ENCODE assay signal across 16 cellular contexts in the genomic region with DNA sequence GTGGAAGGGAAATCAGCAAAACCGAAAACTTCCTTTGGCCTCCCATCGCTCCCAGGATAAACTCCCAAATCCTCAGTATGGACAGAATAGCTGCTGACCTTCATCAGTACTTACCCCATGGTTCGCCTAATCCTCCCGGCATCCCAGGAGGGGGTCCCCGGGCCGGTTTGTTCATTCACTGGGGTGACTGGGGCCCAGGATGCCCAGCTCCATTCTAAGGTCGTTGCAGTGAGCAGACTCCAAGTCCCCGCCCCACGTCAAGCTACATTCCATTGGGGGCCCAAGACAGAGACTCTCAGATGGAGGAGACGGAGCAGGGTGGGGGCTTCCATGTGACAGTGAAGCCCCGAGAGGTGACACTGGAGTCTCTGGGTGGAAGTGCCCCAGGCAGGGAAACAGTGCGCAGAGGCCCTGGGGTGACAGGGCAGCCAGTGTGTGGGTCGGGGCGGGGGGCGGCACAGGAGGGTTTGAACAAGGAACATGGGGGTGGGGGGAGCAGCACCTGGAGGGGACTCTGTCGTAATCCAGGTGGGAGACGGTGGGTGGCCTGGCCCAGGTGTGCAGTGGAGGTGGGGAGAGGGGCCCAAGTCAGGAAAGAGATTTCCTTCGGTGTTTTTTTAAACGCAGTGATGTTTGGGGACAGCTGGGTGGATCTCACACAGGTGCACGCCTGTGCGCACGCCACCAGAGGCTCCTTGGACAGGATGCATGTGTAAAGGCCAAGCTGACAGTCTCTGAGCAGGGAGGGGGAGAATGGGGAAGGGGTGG. TPM values are rescaled to one million over a fixed set of nuclear protein-coding genes. Genes with fewer than 3 reads are reported as not detected.
DNase-seq lines count a peak whose midpoint lies in the region; ATAC-seq and TF ChIP-seq lines count a peak whose summit lies in the region.
"Had no signal": no experiment of that assay in that cellular context is flagged by ENCODE, and none has a peak within 500 bp of the region (broad histone marks: within the 10 kb centered on the region; RNA-seq: fewer than 3 reads in every experiment).

No MANE protein-coding gene starts in this region.

- H3K9me3 ChIP-seq in CD8-positive, alpha-beta memory T cell (ENCODE audit: low read length): no peaks in the 10 kb centered on the region
- H3K9me3 ChIP-seq in KOPT-K1 (ENCODE audit: insufficient read depth, low read length, poor library complexity, severe bottlenecking) (no peaks in the 10 kb centered on the region), neural progenitor cell (ENCODE audit: low read depth) (no peaks in the 10 kb centered on the region)
- no peaks in the 10 kb centered on the region for H3K9me3 ChIP-seq in effector memory CD4-positive, alpha-beta T cell (ENCODE audit: control insufficient read depth, low read length)
- H3K9me3 ChIP-seq: thoracic aorta had no signal

- H3K4me1 Mint-ChIP-seq in CD8-positive, alpha-beta memory T cell: peaks cover 49 to 83% (median 49%) of the 10 kb centered on the region in 3 donors
- peaks cover 51% of the 10 kb centered on the region for H3K4me1 Mint-ChIP-seq in neural progenitor cell

- peak in 1 of 5 donors; percentile 46 for DNase-seq in CD8-positive, alpha-beta memory T cell
- no peak for DNase-seq in effector memory CD4-positive, alpha-beta T cell
- peak; percentile 56 for DNase-seq in neural progenitor cell (ENCODE audit: low spot score)
- no peak for DNase-seq in activated CD4-positive, alpha-beta T cell treated with anti-CD3 and anti-CD28 coated beads for 4 hours
- DNase-seq: activated CD4-positive, alpha-beta T cell treated with anti-CD3 and anti-CD28 coated beads, Interleukin-2, amount 50 U/mL, for 48 hours; kidney; NCI-H1694 treated with DMSO at 0.1 percent for 48 hours; NCI-H446; nucleus accumbens; PC-3; stimulated activated CD4-positive, alpha-beta T cell treated with anti-CD3 and anti-CD28 coated beads, Interleukin-2, amount 100 ng/mL, for 48 hours had no signal

- H3K36me3 Mint-ChIP-seq in CD8-positive, alpha-beta memory T cell: peaks cover 0 to 6% (median 0%) of the 10 kb centered on the region in 3 donors
- peaks cover 2% of the 10 kb centered on the region for H3K36me3 Mint-ChIP-seq in neural progenitor cell

- H3K9ac ChIP-seq in neural progenitor cell: no peak overlapping the region

- H3K27ac ChIP-seq in CD8-positive, alpha-beta memory T cell (ENCODE audit: low read depth, low read length): no peak overlapping the region
- H3K27ac ChIP-seq in KOPT-K1 (ENCODE audit: low read depth, low read length, poor library complexity, severe bottlenecking): peak overlapping the region; percentile 86
- peak overlapping the region; percentile 73 for H3K27ac ChIP-seq in effector memory CD4-positive, alpha-beta T cell (ENCODE audit: insufficient read depth, low read length, poor library complexity, severe bottlenecking)
- no peak overlapping the region for H3K27ac ChIP-seq in neural progenitor cell

- peak overlapping the region in 5 of 7 donors; percentile 37 to 94 (median 69) for H3K4me3 Mint-ChIP-seq in CD8-positive, alpha-beta memory T cell
- peak overlapping the region; percentile 59 for H3K4me3 Mint-ChIP-seq in neural progenitor cell

- POLR2A ChIA-PET in CD8-positive, alpha-beta memory T cell (lab: Charles Lee): interaction anchor here (0.5 to 6.5 kb wide), 2 partner anchors 11 to 25 kb away, joined by 3 to 42 read pairs; no protein-coding TSS in a partner anchor

- no peaks in the 10 kb centered on the region for H3K9me3 Mint-ChIP-seq in CD8-positive, alpha-beta memory T cell
- no peaks in the 10 kb centered on the region for H3K9me3 Mint-ChIP-seq in neural progenitor cell

- H3K4me1 ChIP-seq in CD8-positive, alpha-beta memory T cell (ENCODE audit: insufficient read depth, low read length): peaks cover 53% of the 10 kb centered on the region
- peaks cover 90% of the 10 kb centered on the region for H3K4me1 ChIP-seq in effector memory CD4-positive, alpha-beta T cell (ENCODE audit: control insufficient read depth, insufficient read depth, low read length, poor library complexity, severe bottlenecking)
- H3K4me1 ChIP-seq in neural progenitor cell: peaks cover 25% of the 10 kb centered on the region

- H2AFZ ChIP-seq in neural progenitor cell (replicated peaks): no peak overlapping the region

- no peaks in the 10 kb centered on the region for H3K27me3 ChIP-seq in CD8-positive, alpha-beta memory T cell (ENCODE audit: insufficient read depth, low read length, poor library complexity, severe bottlenecking)
- no peaks in the 10 kb centered on the region for H3K27me3 ChIP-seq in effector memory CD4-positive, alpha-beta T cell (replicated peaks; ENCODE audit: control insufficient read depth, insufficient read depth, low read length, poor library complexity, severe bottlenecking)
- H3K27me3 ChIP-seq in neural progenitor cell: peaks cover 16% of the 10 kb centered on the region

- ATAC-seq in GM21786 (IDR thresholded peaks at IDR 0.05; ENCODE audit: unreplicated experiment) (no peak), HG03354 (IDR thresholded peaks at IDR 0.05; ENCODE audit: poor library complexity, severe bottlenecking, unreplicated experiment) (no peak)
- ATAC-seq: PC-3 had no signal

- H3K27ac Mint-ChIP-seq in CD8-positive, alpha-beta memory T cell: peak overlapping the region in 6 of 8 donors; percentile 50 to 97 (median 90)
- H3K27ac Mint-ChIP-seq in neural progenitor cell: peak overlapping the region; percentile 30

- no peak for TF ChIP-seq CTCF in neural progenitor cell (IDR thresholded peaks at IDR 0.05)

- no peak overlapping the region for H3K4me3 ChIP-seq in CD8-positive, alpha-beta memory T cell (ENCODE audit: low read length)
- no peak overlapping the region for H3K4me3 ChIP-seq in effector memory CD4-positive, alpha-beta T cell (ENCODE audit: insufficient read depth, low read depth, low read length, poor library complexity, severe bottlenecking)
- no peak overlapping the region for H3K4me3 ChIP-seq in neural progenitor cell
- H3K4me3 ChIP-seq: thoracic aorta had no signal

- peaks cover 0 to 2% of the 10 kb centered on the region in 2 donors for H3K27me3 Mint-ChIP-seq in CD8-positive, alpha-beta memory T cell
- H3K27me3 Mint-ChIP-seq in neural progenitor cell (ENCODE audit: insufficient read depth, low read depth): peaks cover 2% of the 10 kb centered on the region

- CTCF ChIA-PET in CD8-positive, alpha-beta memory T cell (lab: Charles Lee): interaction anchor here (1.8 kb wide), 1 partner anchor 14 kb away, joined by 13 read pairs; no protein-coding TSS in a partner anchor

- no peaks in the 10 kb centered on the region for H3K36me3 ChIP-seq in CD8-positive, alpha-beta memory T cell (ENCODE audit: insufficient read depth, low read length)
- H3K36me3 ChIP-seq in KOPT-K1 (ENCODE audit: insufficient read depth, low read length) (peaks cover 17% of the 10 kb centered on the region; the same call in 1 of the 2 replicates), neural progenitor cell (no peaks in the 10 kb centered on the region)
- no peaks in the 10 kb centered on the region for H3K36me3 ChIP-seq in effector memory CD4-positive, alpha-beta T cell (ENCODE audit: control insufficient read depth, insufficient read depth, low read length)
- H3K36me3 ChIP-seq: thoracic aorta had no signal

- peak overlapping the region; percentile 53 for H3K4me2 ChIP-seq in neural progenitor cell

- H3K79me2 ChIP-seq in neural progenitor cell (ENCODE audit: low read depth): peaks cover 18% of the 10 kb centered on the region

- peaks cover 30% of the 10 kb centered on the region for H3F3A ChIP-seq in neural progenitor cell (ENCODE audit: low read depth)

- peaks cover 50% of the 10 kb centered on the region for H4K20me1 ChIP-seq in neural progenitor cell (ENCODE audit: low read depth)

RNA-seq across cellular contexts. Expression of gene SSBP4, which starts 5.1 kb away (rescaled TPM):
- 100 to 1,000 TPM; 111 to 131 TPM for total RNA-seq in CD8-positive, alpha-beta memory T cell
- polyA plus RNA-seq in CD8-positive, alpha-beta memory T cell: 108 TPM
- 21.1 and 50.5 TPM in 2 replicates for total RNA-seq in neural progenitor cell (ENCODE audit: low replicate concordance)

RNA-seq across cellular contexts. Expression of gene ISYNA1, which starts 13.6 kb away (rescaled TPM):
- 10 to 100 TPM; 18.2 to 20.3 TPM for total RNA-seq in CD8-positive, alpha-beta memory T cell
- polyA plus RNA-seq in CD8-positive, alpha-beta memory T cell: 33.2 TPM
- 81.7 and 203 TPM in 2 replicates for total RNA-seq in neural progenitor cell (ENCODE audit: low replicate concordance)

RNA-seq across cellular contexts. Expression of gene LRRC25, which starts 26.9 kb away (rescaled TPM):
- total RNA-seq in CD8-positive, alpha-beta memory T cell: under 1 TPM; 0.26 to 0.31 TPM
- not detected for polyA plus RNA-seq in CD8-positive, alpha-beta memory T cell
- 0.03 TPM in 1 of 2 replicates, not detected in the other for total RNA-seq in neural progenitor cell (ENCODE audit: low replicate concordance)
- total RNA-seq: M059J, PC-3 had no signal

RNA-seq across cellular contexts. Expression of gene GDF15, which starts 38.3 kb away (rescaled TPM):
- total RNA-seq in CD8-positive, alpha-beta memory T cell: under 1 TPM; 0.28 to 0.29 TPM
- not detected for polyA plus RNA-seq in CD8-positive, alpha-beta memory T cell
- 0.19 and 2.5 TPM in 2 replicates for total RNA-seq in neural progenitor cell (ENCODE audit: low replicate concordance)

Comparison
In these comparisons a context has a peak if more than half of its experiments do, and no peak if none do; other contexts are left out.
1. H3K27ac ChIP-seq: peak in KOPT-K1 (single experiment) and effector memory CD4-positive, alpha-beta T cell (single experiment); none in CD8-positive, alpha-beta memory T cell (single experiment) and neural progenitor cell (single experiment).